Comparison of ENCODE assay signal across 1 cellular context in genomic region chr11:69074375-69074774, GRCh38.
TF ChIP-seq lines count a peak whose summit lies in the region.

No MANE protein-coding gene starts in this region.

TF ChIP-seq in IMR-90, 13 proteins besides CTCF, POLR2A, EP300 and RAD21:
- TF ChIP-seq RCOR1 (IDR thresholded peaks at IDR 0.05; ENCODE audit: insufficient replicate concordance, low read length) (no peak), FOS (IDR thresholded peaks at IDR 0.05; ENCODE audit: low read depth, low read length) (no peak), NFE2L2 (IDR thresholded peaks at IDR 0.05; ENCODE audit: low read depth, low read length) (no peak), SMC3 (IDR thresholded peaks at IDR 0.05; ENCODE audit: low read depth, low read length) (no peak), BHLHE40 (IDR thresholded peaks at IDR 0.05; ENCODE audit: low read depth, low read length) (no peak), CEBPB (IDR thresholded peaks at IDR 0.05; ENCODE audit: low read depth, low read length) (no peak), MXI1 (IDR thresholded peaks at IDR 0.05; ENCODE audit: borderline replicate concordance, low read depth, low read length) (no peak), CHD1 (IDR thresholded peaks at IDR 0.05; ENCODE audit: low read depth, low read length) (no peak), MAZ (IDR thresholded peaks at IDR 0.05; ENCODE audit: borderline replicate concordance, low read depth, low read length) (no peak), MAFK (IDR thresholded peaks at IDR 0.05; ENCODE audit: low read depth, low read length) (no peak), RFX5 (IDR thresholded peaks at IDR 0.05; ENCODE audit: low read depth, low read length) (no peak)
- TF ChIP-seq, protein P1, sequence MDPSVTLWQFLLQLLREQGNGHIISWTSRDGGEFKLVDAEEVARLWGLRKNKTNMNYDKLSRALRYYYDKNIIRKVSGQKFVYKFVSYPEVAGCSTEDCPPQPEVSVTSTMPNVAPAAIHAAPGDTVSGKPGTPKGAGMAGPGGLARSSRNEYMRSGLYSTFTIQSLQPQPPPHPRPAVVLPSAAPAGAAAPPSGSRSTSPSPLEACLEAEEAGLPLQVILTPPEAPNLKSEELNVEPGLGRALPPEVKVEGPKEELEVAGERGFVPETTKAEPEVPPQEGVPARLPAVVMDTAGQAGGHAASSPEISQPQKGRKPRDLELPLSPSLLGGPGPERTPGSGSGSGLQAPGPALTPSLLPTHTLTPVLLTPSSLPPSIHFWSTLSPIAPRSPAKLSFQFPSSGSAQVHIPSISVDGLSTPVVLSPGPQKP (IDR thresholded peaks at IDR 0.05; ENCODE audit: borderline replicate concordance, low read depth, low read length): no peak
- TF ChIP-seq, protein P2, sequence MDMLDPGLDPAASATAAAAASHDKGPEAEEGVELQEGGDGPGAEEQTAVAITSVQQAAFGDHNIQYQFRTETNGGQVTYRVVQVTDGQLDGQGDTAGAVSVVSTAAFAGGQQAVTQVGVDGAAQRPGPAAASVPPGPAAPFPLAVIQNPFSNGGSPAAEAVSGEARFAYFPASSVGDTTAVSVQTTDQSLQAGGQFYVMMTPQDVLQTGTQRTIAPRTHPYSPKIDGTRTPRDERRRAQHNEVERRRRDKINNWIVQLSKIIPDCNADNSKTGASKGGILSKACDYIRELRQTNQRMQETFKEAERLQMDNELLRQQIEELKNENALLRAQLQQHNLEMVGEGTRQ (IDR thresholded peaks at IDR 0.05; ENCODE audit: low read depth, low read length): no peak
